In genomic region chr1:41495171-41495948, GRCh38 we compare ENCODE assay signal across 9 cellular contexts. TPM values are rescaled to one million over a fixed set of nuclear protein-coding genes. Genes with fewer than 3 reads are reported as not detected.
DNase-seq lines count a peak whose midpoint lies in the region; ATAC-seq and TF ChIP-seq lines count a peak whose summit lies in the region.
"Had no signal": no experiment of that assay in that cellular context is flagged by ENCODE, and none has a peak within 500 bp of the region (broad histone marks: within the 10 kb centered on the region; RNA-seq: fewer than 3 reads in every experiment).

No MANE protein-coding gene starts in this region.

- H3K27ac Mint-ChIP-seq in activated CD8-positive, alpha-beta T cell treated with anti-CD3 and anti-CD28 coated beads for 36 hours, result no peak overlapping the region
- no peak overlapping the region for H3K27ac Mint-ChIP-seq in stimulated activated memory B cell treated with anti-CD40 and anti-IgM and Interleukin-4, amounts not matched to agents 10 μg/mL and 1 μg/mL and 100 μg/mL, for 72 hours

- H3K4me3 Mint-ChIP-seq in activated CD8-positive, alpha-beta T cell treated with anti-CD3 and anti-CD28 coated beads for 36 hours, result peak overlapping the region; percentile 48
- H3K4me3 Mint-ChIP-seq in stimulated activated memory B cell treated with anti-CD40 and anti-IgM and Interleukin-4, amounts not matched to agents 10 μg/mL and 1 μg/mL and 100 μg/mL, for 72 hours, result peak overlapping the region; percentile 9

- ATAC-seq in activated CD8-positive, alpha-beta T cell treated with anti-CD3 and anti-CD28 coated beads for 36 hours, result peak; percentile 12
- ATAC-seq in left ventricle myocardium superior (peak; percentile 2), GM19023 (IDR thresholded peaks at IDR 0.05; ENCODE audit: unreplicated experiment) (no peak), HG03025 (IDR thresholded peaks at IDR 0.05; ENCODE audit: low FRiP score, unreplicated experiment) (no peak), HG02623 (IDR thresholded peaks at IDR 0.05; ENCODE audit: unreplicated experiment) (no peak)
- no peak for ATAC-seq in stimulated activated memory B cell treated with anti-CD40 and anti-IgM and Interleukin-4, amounts not matched to agents 10 μg/mL and 1 μg/mL and 100 μg/mL, for 72 hours

- POLR2A ChIA-PET in activated CD8-positive, alpha-beta T cell treated with anti-CD3 and anti-CD28 coated beads for 36 hours (lab: Charles Lee), result no interaction called here

- TF ChIP-seq CTCF in C4-2B (conservative IDR thresholded peaks at IDR 0.05), result no peak; the same call in 1 of the 2 replicates
- TF ChIP-seq CTCF in activated CD8-positive, alpha-beta T cell treated with anti-CD3 and anti-CD28 coated beads for 36 hours (IDR thresholded peaks at IDR 0.05), result peak; percentile 47

- DNase-seq in HK-2 (ENCODE audit: unreplicated experiment) (peak; percentile 61), left ventricle myocardium superior (peak; percentile 46)
- peak; percentile 57 for DNase-seq in activated CD8-positive, alpha-beta T cell treated with anti-CD3 and anti-CD28 coated beads for 36 hours

- H3K9me3 Mint-ChIP-seq in activated CD8-positive, alpha-beta T cell treated with anti-CD3 and anti-CD28 coated beads for 36 hours, result no peaks in the 10 kb centered on the region
- H3K9me3 Mint-ChIP-seq in stimulated activated memory B cell treated with anti-CD40 and anti-IgM and Interleukin-4, amounts not matched to agents 10 μg/mL and 1 μg/mL and 100 μg/mL, for 72 hours, result no peaks in the 10 kb centered on the region

- H3K36me3 Mint-ChIP-seq in activated CD8-positive, alpha-beta T cell treated with anti-CD3 and anti-CD28 coated beads for 36 hours (ENCODE audit: low read depth), result no peaks in the 10 kb centered on the region
- H3K36me3 Mint-ChIP-seq in stimulated activated memory B cell treated with anti-CD40 and anti-IgM and Interleukin-4, amounts not matched to agents 10 μg/mL and 1 μg/mL and 100 μg/mL, for 72 hours, result no peaks in the 10 kb centered on the region

- CTCF ChIA-PET in activated CD8-positive, alpha-beta T cell treated with anti-CD3 and anti-CD28 coated beads for 36 hours (lab: Charles Lee), result interaction anchor here (0.7 to 2.3 kb wide), 7 partner anchors 14 to 396 kb away, joined by 3 to 6 read pairs (median 3); no protein-coding TSS in a partner anchor

- H3K27me3 Mint-ChIP-seq in activated CD8-positive, alpha-beta T cell treated with anti-CD3 and anti-CD28 coated beads for 36 hours, result peaks cover 15% of the 10 kb centered on the region
- H3K27me3 Mint-ChIP-seq in stimulated activated memory B cell treated with anti-CD40 and anti-IgM and Interleukin-4, amounts not matched to agents 10 μg/mL and 1 μg/mL and 100 μg/mL, for 72 hours, result peaks cover 39% of the 10 kb centered on the region

- peak overlapping the region; percentile 90 for H3K27ac ChIP-seq in C4-2B
- H3K27ac ChIP-seq: neutrophil had no signal

- H3K4me1 Mint-ChIP-seq in activated CD8-positive, alpha-beta T cell treated with anti-CD3 and anti-CD28 coated beads for 36 hours (ENCODE audit: low read depth), result peaks cover 6% of the 10 kb centered on the region
- peaks cover 6% of the 10 kb centered on the region for H3K4me1 Mint-ChIP-seq in stimulated activated memory B cell treated with anti-CD40 and anti-IgM and Interleukin-4, amounts not matched to agents 10 μg/mL and 1 μg/mL and 100 μg/mL, for 72 hours

- intact Hi-C loops in activated CD8-positive, alpha-beta T cell treated with anti-CD3 and anti-CD28 coated beads for 36 hours (cut with micrococcal nuclease), result no loop called here
- intact Hi-C loops in left ventricle myocardium superior (cut with micrococcal nuclease), result no loop called here

RNA-seq across cellular contexts. Expression of gene EDN2, which starts 10.9 kb away (rescaled TPM):
- total RNA-seq in activated CD8-positive, alpha-beta T cell treated with anti-CD3 and anti-CD28 coated beads for 36 hours, result not detected
- total RNA-seq in left ventricle myocardium superior, result 0.27 TPM

Comparison
In these comparisons a context has a peak if more than half of its experiments do, and no peak if none do; other contexts are left out.
1. ATAC-seq: peak in activated CD8-positive, alpha-beta T cell treated with anti-CD3 and anti-CD28 coated beads for 36 hours (single experiment) and left ventricle myocardium superior (single experiment); none in stimulated activated memory B cell treated with anti-CD40 and anti-IgM and Interleukin-4, amounts not matched to agents 10 μg/mL and 1 μg/mL and 100 μg/mL, for 72 hours (single experiment), GM19023 (single experiment), HG03025 (single experiment) and HG02623 (single experiment).
2. Peak in every context shown above with its lines, with median percentiles within 50 percentile points of each other: DNase-seq.